Comparison of ENCODE assay signal across 1 cellular context in the genomic region with DNA sequence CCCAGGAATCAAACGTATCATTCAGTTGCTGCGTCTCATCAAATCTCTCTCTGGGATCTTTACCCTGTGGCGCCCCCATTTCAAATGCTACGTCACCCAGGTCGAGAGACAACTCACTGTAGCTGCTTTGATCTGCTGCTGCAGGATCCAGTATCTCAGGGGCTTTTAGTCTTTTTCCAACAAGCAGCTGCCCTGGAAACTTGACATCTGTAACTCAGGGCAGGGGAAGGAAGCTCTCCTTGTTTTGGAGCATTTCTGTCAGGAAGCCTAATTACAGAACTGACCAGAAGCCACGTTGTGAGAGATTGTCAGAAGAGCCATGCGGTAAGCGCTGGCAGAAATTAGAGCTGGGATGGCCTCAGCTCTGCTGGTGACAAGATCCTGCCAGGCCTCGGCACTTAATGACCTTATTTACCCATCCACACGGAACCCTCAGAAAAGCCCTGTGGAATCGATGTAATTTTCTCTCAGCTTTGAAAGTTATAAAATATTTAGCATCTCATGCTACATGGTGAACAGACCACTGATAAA.
TF ChIP-seq lines count a peak whose summit lies in the region.

No MANE protein-coding gene starts in this region.

TF ChIP-seq in HepG2, 621 proteins besides CTCF, POLR2A, EP300 and RAD21 (continued from another document):
- TF ChIP-seq, protein P1, sequence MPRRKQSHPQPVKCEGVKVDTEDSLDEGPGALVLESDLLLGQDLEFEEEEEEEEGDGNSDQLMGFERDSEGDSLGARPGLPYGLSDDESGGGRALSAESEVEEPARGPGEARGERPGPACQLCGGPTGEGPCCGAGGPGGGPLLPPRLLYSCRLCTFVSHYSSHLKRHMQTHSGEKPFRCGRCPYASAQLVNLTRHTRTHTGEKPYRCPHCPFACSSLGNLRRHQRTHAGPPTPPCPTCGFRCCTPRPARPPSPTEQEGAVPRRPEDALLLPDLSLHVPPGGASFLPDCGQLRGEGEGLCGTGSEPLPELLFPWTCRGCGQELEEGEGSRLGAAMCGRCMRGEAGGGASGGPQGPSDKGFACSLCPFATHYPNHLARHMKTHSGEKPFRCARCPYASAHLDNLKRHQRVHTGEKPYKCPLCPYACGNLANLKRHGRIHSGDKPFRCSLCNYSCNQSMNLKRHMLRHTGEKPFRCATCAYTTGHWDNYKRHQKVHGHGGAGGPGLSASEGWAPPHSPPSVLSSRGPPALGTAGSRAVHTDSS (CRISPR knock-in tag; conservative IDR thresholded peaks at IDR 0.05), result no peak
- TF ChIP-seq RBM22 (optimal IDR thresholded peaks at IDR 0.05; ENCODE audit: low read length), result peak; percentile 91
